In the genomic region with DNA sequence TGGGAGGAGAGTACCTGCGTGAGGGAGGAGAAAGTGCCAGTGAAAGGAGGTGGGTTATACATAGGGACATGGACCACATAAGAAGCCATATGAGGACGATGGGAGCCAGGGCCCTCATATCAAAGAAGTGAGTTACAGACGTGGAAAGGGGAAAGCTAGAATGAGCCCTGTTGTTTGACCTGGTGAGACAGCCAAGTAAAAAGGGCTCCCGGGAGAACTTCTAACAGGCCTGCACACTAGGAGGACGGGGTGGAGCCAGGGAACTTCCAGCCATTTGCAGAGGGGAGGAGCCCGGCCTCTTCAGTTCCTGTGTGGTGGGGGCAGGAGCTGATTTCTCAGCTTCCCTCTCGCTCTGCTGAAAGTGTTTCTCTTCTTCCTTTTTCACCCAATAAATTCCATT, we compare ENCODE assay signal across 12 cellular contexts.
DNase-seq lines count a peak whose midpoint lies in the region; ATAC-seq and TF ChIP-seq lines count a peak whose summit lies in the region.
"Had no signal": no experiment of that assay in that cellular context is flagged by ENCODE, and none has a peak within 500 bp of the region (broad histone marks: within the 10 kb centered on the region; RNA-seq: fewer than 3 reads in every experiment).

No MANE protein-coding gene starts in this region.

- no peaks in the 10 kb centered on the region for H3K36me3 Mint-ChIP-seq in activated T-cell treated with anti-CD3 and anti-CD28 coated beads, Interleukin-2, amount 50 U/mL, for 72 hours (ENCODE audit: insufficient read depth in 2 of 2)
- H3K36me3 Mint-ChIP-seq: immature natural killer cell had no signal

- H3K4me1 Mint-ChIP-seq in activated T-cell treated with anti-CD3 and anti-CD28 coated beads, Interleukin-2, amount 50 U/mL, for 72 hours (ENCODE audit: low read depth): peaks cover 4% of the 10 kb centered on the region
- H3K4me1 Mint-ChIP-seq: immature natural killer cell had no signal

- H2AK5ac ChIP-seq in trophoblast cell (ENCODE audit: low read length): no peak overlapping the region

- no peak overlapping the region for H2BK12ac ChIP-seq in trophoblast cell (ENCODE audit: low read length)

- no peaks in the 10 kb centered on the region for H3K9me3 Mint-ChIP-seq in activated T-cell treated with anti-CD3 and anti-CD28 coated beads, Interleukin-2, amount 50 U/mL, for 72 hours

- H3K4me2 ChIP-seq in trophoblast cell (ENCODE audit: low read length): no peak overlapping the region

- H4K8ac ChIP-seq in trophoblast cell (ENCODE audit: low read depth, low read length): peak overlapping the region; percentile 30

- no peak overlapping the region for H3K14ac ChIP-seq in trophoblast cell (ENCODE audit: low read length)

- no peak overlapping the region for H3K23ac ChIP-seq in trophoblast cell (ENCODE audit: low read length)

- no peak overlapping the region for H2BK120ac ChIP-seq in trophoblast cell (ENCODE audit: insufficient read depth, low read length, poor library complexity)

- no peak overlapping the region for H3K4ac ChIP-seq in trophoblast cell (ENCODE audit: low read depth, low read length)

- no peak overlapping the region for H4K12ac ChIP-seq in trophoblast cell (ENCODE audit: low read depth, low read length)

- no peak overlapping the region for H4K91ac ChIP-seq in trophoblast cell (ENCODE audit: low read depth, low read length)

- no peak overlapping the region for H3K4me3 ChIP-seq in trophoblast cell (ENCODE audit: low read depth, low read length)

- H3K27ac Mint-ChIP-seq in activated T-cell treated with anti-CD3 and anti-CD28 coated beads, Interleukin-2, amount 50 U/mL, for 72 hours: no peak overlapping the region
- H3K27ac Mint-ChIP-seq: immature natural killer cell had no signal

- no peaks in the 10 kb centered on the region for H3K4me1 ChIP-seq in trophoblast cell (ENCODE audit: control insufficient read depth in 1 of 2, insufficient read depth in 2 of 2, low read length in 2 of 2)

- H3K79me1 ChIP-seq in trophoblast cell (ENCODE audit: low read length): no peaks in the 10 kb centered on the region

- ATAC-seq in activated T-cell treated with anti-CD3 and anti-CD28 coated beads, Interleukin-2, amount 50 U/mL, for 72 hours (replicated peaks in 1 of 2): no peak
- no peak for ATAC-seq in HG02852 (IDR thresholded peaks at IDR 0.05; ENCODE audit: unreplicated experiment)

- no CpG with 5 or more reads among the region's 7 CpGs for WGBS in trophoblast cell (ENCODE audit: extremely low coverage, insufficient coverage, insufficient read length)

- no peaks in the 10 kb centered on the region for H3K36me3 ChIP-seq in trophoblast cell (ENCODE audit: control insufficient read depth in 1 of 2, insufficient read depth in 2 of 2, low read length in 2 of 2)

- H3K27me3 ChIP-seq in trophoblast cell (ENCODE audit: insufficient read depth, low read length): no peaks in the 10 kb centered on the region

- H3K4me3 Mint-ChIP-seq in activated T-cell treated with anti-CD3 and anti-CD28 coated beads, Interleukin-2, amount 50 U/mL, for 72 hours: no peak overlapping the region
- H3K4me3 Mint-ChIP-seq: immature natural killer cell had no signal

- H3K27ac ChIP-seq in trophoblast cell (ENCODE audit: low read depth, low read length): no peak overlapping the region

- no peaks in the 10 kb centered on the region for H3K79me2 ChIP-seq in trophoblast cell (ENCODE audit: control insufficient read depth, insufficient read depth, low read length, poor library complexity)

- H3K9me3 ChIP-seq in trophoblast cell (ENCODE audit: insufficient read depth, low read depth, low read length): peaks cover 2% of the 10 kb centered on the region

- no peak overlapping the region for H3K9ac ChIP-seq in trophoblast cell (ENCODE audit: low read length)

- TF ChIP-seq CTCF in GM10266 (IDR thresholded peaks at IDR 0.05; ENCODE audit: control insufficient read depth, insufficient read depth, low read depth, missing control alignments): no peak

- no peak overlapping the region for H2BK5ac ChIP-seq in trophoblast cell (ENCODE audit: low read depth, low read length, poor library complexity)

- peaks cover 11% of the 10 kb centered on the region for H3K27me3 Mint-ChIP-seq in activated T-cell treated with anti-CD3 and anti-CD28 coated beads, Interleukin-2, amount 50 U/mL, for 72 hours (ENCODE audit: low read depth)

- peak; percentile 30 for DNase-seq in activated CD8-positive, alpha-beta memory T cell treated with anti-CD3 and anti-CD28 coated beads, Interleukin-2, amount 50 U/mL, for 48 hours
- DNase-seq in activated CD8-positive, alpha-beta memory T cell treated with anti-CD3 and anti-CD28 coated beads, Interleukin-2, amount 50 U/mL, for 4 hours: no peak
- peak; percentile 3 for DNase-seq in NCI-H226
- DNase-seq in dermis blood vessel endothelial cell: peak; percentile 24
- no peak for DNase-seq in trophoblast cell
- no peak for DNase-seq in GM10266 (ENCODE audit: extremely low spot score)
- no peak for DNase-seq in activated T-cell treated with anti-CD3 and anti-CD28 coated beads, Interleukin-2, amount 50 U/mL, for 72 hours
- DNase-seq: activated effector memory CD4-positive, alpha-beta T cell treated with anti-CD3 and anti-CD28 coated beads, Interleukin-2, amount 50 U/mL, for 16 hours; effector memory CD4-positive, alpha-beta T cell; immature natural killer cell; occipital lobe had no signal

- no peak overlapping the region for H2AFZ ChIP-seq in trophoblast cell (ENCODE audit: insufficient read depth, low read length, poor library complexity)

- H3K18ac ChIP-seq in trophoblast cell (ENCODE audit: low read length): no peak overlapping the region

Comparison
In these comparisons a context has a peak if more than half of its experiments do, and no peak if none do; other contexts are left out.
1. DNase-seq: peak in activated CD8-positive, alpha-beta memory T cell treated with anti-CD3 and anti-CD28 coated beads, Interleukin-2, amount 50 U/mL, for 48 hours (single experiment), NCI-H226 (single experiment) and dermis blood vessel endothelial cell (single experiment); none in activated CD8-positive, alpha-beta memory T cell treated with anti-CD3 and anti-CD28 coated beads, Interleukin-2, amount 50 U/mL, for 4 hours (single experiment), trophoblast cell (0 of 2), GM10266 (single experiment) and activated T-cell treated with anti-CD3 and anti-CD28 coated beads, Interleukin-2, amount 50 U/mL, for 72 hours (0 of 2).